In genomic region chr17:73987395-73987794, GRCh38 we compare ENCODE assay signal across 25 cellular contexts.
DNase-seq lines count a peak whose midpoint lies in the region; ATAC-seq, FAIRE-seq and TF ChIP-seq lines count a peak whose summit lies in the region.
"Had no signal": no experiment of that assay in that cellular context is flagged by ENCODE, and none has a peak within 500 bp of the region (broad histone marks: within the 10 kb centered on the region; RNA-seq: fewer than 3 reads in every experiment).

No MANE protein-coding gene starts in this region.

- H3K4me1 ChIP-seq in HepG2 (ENCODE audit: insufficient read depth, low read length) (no peaks in the 10 kb centered on the region), right lobe of liver (no peaks in the 10 kb centered on the region), neuronal stem cell (ENCODE audit: control insufficient read depth in 2 of 2, insufficient read depth in 1 of 2, low read depth in 1 of 2, low read length in 2 of 2) (no peaks in the 10 kb centered on the region), upper lobe of right lung (no peaks in the 10 kb centered on the region)
- H3K4me1 ChIP-seq: A549, BE2C, HAP-1 had no signal

- ATAC-seq in HepG2 (peak; percentile 19; the same call in 1 of the 3 replicates), right lobe of liver (no peak), upper lobe of right lung (no peak), HG02938 (IDR thresholded peaks at IDR 0.05; ENCODE audit: unreplicated experiment) (no peak), GM18511 (IDR thresholded peaks at IDR 0.05; ENCODE audit: unreplicated experiment) (no peak)

- POLR2A ChIA-PET in HepG2 (lab: Yijun Ruan, JAX), result no interaction called here

- H3K18ac ChIP-seq in neuronal stem cell (ENCODE audit: low read length), result no peak overlapping the region

- DNase-seq in HepG2 (ENCODE audit: low spot score) (no peak), right lobe of liver (no peak), H7 (peak; percentile 39), neuronal stem cell (ENCODE audit: low spot score) (no peak), upper lobe of right lung (peak; percentile 48)
- DNase-seq: 8988T; ACHN; AML-193; BE2C; C1 segment of cervical spinal cord; Calu3; CD4-positive, alpha-beta memory T cell; COR-L47; DMS53; DMS79 treated with DMSO at 0.1 percent for 48 hours; GF-D8; GM23248; HFFc6 had no signal

- no peak overlapping the region for H3K23ac ChIP-seq in neuronal stem cell (ENCODE audit: low read depth, low read length, poor library complexity)

- TF ChIP-seq CTCF in HepG2 (CRISPR knock-in tag; IDR thresholded peaks at IDR 0.05), result no peak
- no peak for TF ChIP-seq CTCF in right lobe of liver (IDR thresholded peaks at IDR 0.05)
- no peak for TF ChIP-seq CTCF in upper lobe of right lung (IDR thresholded peaks at IDR 0.05)

- no peak for TF ChIP-seq RAD21 in HepG2 (CRISPR knock-in tag; IDR thresholded peaks at IDR 0.05)

- in situ Hi-C loops in HepG2 (cut with HindIII; ENCODE audit: extremely low pct_ligation_motif_present, low pct_unique_long_range_greater_than_20kb), result no loop called here

- 24% methylated on average over 9 of the region's 9 CpGs for WGBS in HepG2 (ENCODE audit: low lambda C conversion rate)
- 100% methylated on average over 2 of the region's 9 CpGs for WGBS in right lobe of liver (ENCODE audit: insufficient coverage, low coverage, low lambda C conversion rate, missing lambda C conversion rate)
- no CpG with 5 or more reads among the region's 9 CpGs for WGBS in neuronal stem cell (ENCODE audit: extremely low coverage in 2 of 2, insufficient read length in 2 of 2, insufficient replicate concordance in 1 of 2), 2 donors

- no peak overlapping the region for H4K91ac ChIP-seq in neuronal stem cell (ENCODE audit: low read depth, low read length, poor library complexity)

- H3K27me3 ChIP-seq in HepG2 (ENCODE audit: control insufficient read depth in 1 of 2, insufficient read depth in 2 of 2, low read length in 2 of 2) (peaks cover 10 to 63% of the 10 kb centered on the region in 2 experiments), right lobe of liver (no peaks in the 10 kb centered on the region), H7 (ENCODE audit: control insufficient read depth, insufficient read depth, low read length) (no peaks in the 10 kb centered on the region), neuronal stem cell (ENCODE audit: control insufficient read depth in 3 of 3, insufficient read depth in 3 of 3, low read depth in 1 of 3, low read length in 3 of 3) (no peaks in the 10 kb centered on the region), upper lobe of right lung (peaks cover 9% of the 10 kb centered on the region)
- H3K27me3 ChIP-seq: BE2C had no signal

- no peak for FAIRE-seq in HepG2 (lab: Jason Lieb, UNC)
- FAIRE-seq: A549, GM12891, GM18507, H1 had no signal

- TF ChIP-seq EP300 in HepG2 (IDR thresholded peaks at IDR 0.05; ENCODE audit: low read depth in 2 of 2, low read length in 2 of 2), result no peak
- no peak for TF ChIP-seq EP300 in HepG2 (CRISPR knock-in tag; IDR thresholded peaks at IDR 0.05; ENCODE audit: borderline replicate concordance)

- no peaks in the 10 kb centered on the region for H3K79me2 ChIP-seq in HepG2 (ENCODE audit: insufficient read depth, low read length)

- H2AFZ ChIP-seq in HepG2 (ENCODE audit: low read length), result no peak overlapping the region
- H2AFZ ChIP-seq in neuronal stem cell (ENCODE audit: low read length), result no peak overlapping the region
- H2AFZ ChIP-seq: GM23248 had no signal

- peak overlapping the region; percentile 35 for H2AK5ac ChIP-seq in neuronal stem cell (ENCODE audit: low read depth, low read length)

- H3K9me3 ChIP-seq in HepG2 (ENCODE audit: low read length) (no peaks in the 10 kb centered on the region), right lobe of liver (no peaks in the 10 kb centered on the region), neuronal stem cell (replicated peaks in 1 of 2; ENCODE audit: control insufficient read depth in 2 of 2, insufficient read depth in 1 of 2, low read depth in 1 of 2, low read length in 2 of 2) (no peaks in the 10 kb centered on the region), upper lobe of right lung (no peaks in the 10 kb centered on the region)
- H3K9me3 ChIP-seq: A549, BE2C, HAP-1 had no signal

- H3K79me1 ChIP-seq in neuronal stem cell (ENCODE audit: low read depth, low read length), result peaks cover 2% of the 10 kb centered on the region

- CTCF ChIA-PET in HepG2 (lab: Yijun Ruan, JAX; ENCODE audit: low intra/inter-chr PET ratio, low total read pairs), result no interaction called here

- H3K4me2 ChIP-seq in HepG2 (ENCODE audit: low read depth, low read length) (no peak overlapping the region), neuronal stem cell (ENCODE audit: insufficient read depth, low read length, poor library complexity, severe bottlenecking) (no peak overlapping the region)
- H3K4me2 ChIP-seq: A549 had no signal

- H3K9ac ChIP-seq in HepG2 (ENCODE audit: insufficient read depth, low read depth, low read length), result no peak overlapping the region
- H3K9ac ChIP-seq in neuronal stem cell (ENCODE audit: low read depth, low read length, poor library complexity), result no peak overlapping the region
- H3K9ac ChIP-seq: GM23248 had no signal

- H4K20me1 ChIP-seq in HepG2 (ENCODE audit: insufficient read depth, low read length), result no peaks in the 10 kb centered on the region; the same call in 1 of the 2 replicates

- TF ChIP-seq POLR2A in HepG2 (IDR thresholded peaks at IDR 0.05; ENCODE audit: insufficient read depth in 1 of 2, low read depth in 2 of 2, low read length in 2 of 2) (no peak), right lobe of liver (IDR thresholded peaks at IDR 0.05) (no peak)

- H3K14ac ChIP-seq in neuronal stem cell (ENCODE audit: low read length), result no peak overlapping the region

- H3K36me3 ChIP-seq in HepG2 (replicated peaks in 1 of 2; ENCODE audit: control insufficient read depth in 1 of 2, insufficient read depth in 2 of 2, low read length in 2 of 2), result no peaks in the 10 kb centered on the region
- no peaks in the 10 kb centered on the region for H3K36me3 ChIP-seq in right lobe of liver
- no peaks in the 10 kb centered on the region for H3K36me3 ChIP-seq in H7 (replicated peaks; ENCODE audit: control insufficient read depth, insufficient read depth, low read length)
- H3K36me3 ChIP-seq in neuronal stem cell (replicated peaks in 1 of 2; ENCODE audit: control insufficient read depth in 2 of 2, insufficient read depth in 2 of 2, low read length in 2 of 2), result no peaks in the 10 kb centered on the region
- H3K36me3 ChIP-seq in upper lobe of right lung, result no peaks in the 10 kb centered on the region
- H3K36me3 ChIP-seq: BE2C, HAP-1 had no signal

- intact Hi-C loops in HepG2 (cut with micrococcal nuclease; ENCODE audit: unreplicated experiment), result no loop called here
- intact Hi-C loops in right lobe of liver (cut with DNase I), result no loop called here
- intact Hi-C loops in upper lobe of right lung (cut with DNase I), result no loop called here

- H2BK12ac ChIP-seq in neuronal stem cell (ENCODE audit: low read length), result no peak overlapping the region

- H2BK15ac ChIP-seq in neuronal stem cell (ENCODE audit: low read length), result no peak overlapping the region

- H2BK120ac ChIP-seq in neuronal stem cell (ENCODE audit: low read depth, low read length), result no peak overlapping the region

- no peak overlapping the region for H3K4me3 ChIP-seq in HepG2 (replicated peaks in 1 of 3; ENCODE audit: insufficient read depth in 1 of 3, low read depth in 2 of 3, low read length in 3 of 3)
- H3K4me3 ChIP-seq in right lobe of liver, result no peak overlapping the region
- H3K4me3 ChIP-seq in H7 (ENCODE audit: insufficient read depth, low read depth, low read length), result no peak overlapping the region
- no peak overlapping the region for H3K4me3 ChIP-seq in neuronal stem cell (ENCODE audit: low read length in 2 of 2)
- H3K4me3 ChIP-seq in upper lobe of right lung, result no peak overlapping the region
- H3K4me3 ChIP-seq: A549, GM23248, HAP-1 had no signal

- H4K8ac ChIP-seq in neuronal stem cell (ENCODE audit: low read depth, low read length), result no peak overlapping the region

- peak overlapping the region; percentile 20 for H2BK5ac ChIP-seq in neuronal stem cell (ENCODE audit: low read length)

- no peak overlapping the region for H3K27ac ChIP-seq in HepG2 (ENCODE audit: extremely low read length, insufficient read depth, low read length)
- H3K27ac ChIP-seq in right lobe of liver, result no peak overlapping the region
- no peak overlapping the region for H3K27ac ChIP-seq in neuronal stem cell (replicated peaks; ENCODE audit: low read length)
- H3K27ac ChIP-seq in upper lobe of right lung, result no peak overlapping the region
- H3K27ac ChIP-seq: A549, GM23248 had no signal

- no peak overlapping the region for H3K4ac ChIP-seq in neuronal stem cell (ENCODE audit: low read length)

- BruUV-seq in HepG2 (replicated peaks; lab: Mats Ljungman, UMichigan), result no TSS peak

TF ChIP-seq in HepG2, 621 proteins besides CTCF, POLR2A, EP300 and RAD21 (continues in another document):
- TF ChIP-seq ZNF552 (CRISPR knock-in tag; IDR thresholded peaks at IDR 0.05; ENCODE audit: borderline replicate concordance) (no peak), ZNF513 (CRISPR knock-in tag; conservative IDR thresholded peaks at IDR 0.05) (no peak)

Comparison
In these comparisons a context has a peak if more than half of its experiments do, and no peak if none do; other contexts are left out.
1. DNase-seq: peak in H7 (single experiment) and upper lobe of right lung (single experiment); none in HepG2 (single experiment), right lobe of liver (0 of 3) and neuronal stem cell (single experiment).